1 cellular context compared by ENCODE assay signal in the genomic region with DNA sequence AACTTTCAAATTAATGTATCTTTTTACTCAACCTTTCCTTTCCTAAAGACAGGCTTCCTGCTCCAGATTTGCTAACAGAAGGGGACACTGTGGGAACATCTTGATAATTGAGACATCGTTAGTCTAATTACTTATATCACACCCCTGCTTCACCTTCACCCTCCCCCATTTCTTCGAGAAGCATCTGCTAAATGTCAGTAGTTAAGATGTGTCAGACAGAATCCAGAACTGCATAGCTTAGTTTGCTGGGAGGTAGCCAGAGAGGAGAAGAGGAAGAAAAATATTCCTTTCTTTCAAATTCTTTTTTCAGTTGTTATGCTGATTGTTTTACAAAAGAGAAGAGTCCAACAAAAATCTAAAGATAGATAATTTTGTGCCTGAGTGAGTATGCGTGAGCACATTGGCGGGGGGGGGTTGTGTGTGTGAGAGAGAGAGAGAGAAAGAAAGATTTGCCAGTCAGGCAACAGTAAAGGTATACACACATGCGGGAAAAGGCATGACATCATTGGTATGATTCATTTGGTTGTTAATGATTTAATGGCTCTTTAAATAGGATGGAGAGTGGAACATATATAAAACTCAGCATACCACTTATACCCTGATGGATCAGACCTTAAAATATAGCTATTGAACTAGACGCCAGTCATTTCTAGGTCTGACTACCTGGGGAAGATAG.
TF ChIP-seq lines count a peak whose summit lies in the region.

No MANE protein-coding gene starts in this region.

TF ChIP-seq in HEK293, 187 proteins besides CTCF, POLR2A, EP300 and RAD21 (continued from another document):
- TF ChIP-seq ZNF654 (tag by site-specific recombination; IDR thresholded peaks at IDR 0.05; ENCODE audit: low read depth) (0 out of 2 replicates have a peak, but pooled peaks have one; percentile 12), ZNF629 (tag by site-specific recombination; IDR thresholded peaks at IDR 0.05) (peak; percentile 63), ZNF521 (tag by site-specific recombination; IDR thresholded peaks at IDR 0.05) (no peak), ZBTB11 (tag by site-specific recombination; conservative IDR thresholded peaks at IDR 0.05; ENCODE audit: low read depth) (no peak), ZNF571 (tag by site-specific recombination; IDR thresholded peaks at IDR 0.05) (no peak), AEBP2 (tag by site-specific recombination; IDR thresholded peaks at IDR 0.05; ENCODE audit: borderline replicate concordance) (no peak), SP3 (tag by site-specific recombination; IDR thresholded peaks at IDR 0.05) (no peak), ZFP37 (tag by site-specific recombination; IDR thresholded peaks at IDR 0.05) (peak; percentile 58; the same call in 1 of the 2 replicates), ZBTB21 (tag by site-specific recombination; IDR thresholded peaks at IDR 0.05) (peak; percentile 32; the same call in 1 of the 2 replicates), ZNF10 (tag by site-specific recombination; IDR thresholded peaks at IDR 0.05) (no peak), SCRT2 (tag by site-specific recombination; IDR thresholded peaks at IDR 0.05) (no peak), ZNF621 (tag by site-specific recombination; IDR thresholded peaks at IDR 0.05) (no peak), ZNF26 (tag by site-specific recombination; IDR thresholded peaks at IDR 0.05) (no peak), TCF7L2 (IDR thresholded peaks at IDR 0.05; ENCODE audit: borderline replicate concordance, low read depth, low read length) (no peak), ZNF768 (tag by site-specific recombination; IDR thresholded peaks at IDR 0.05) (no peak), ZNF561 (tag by site-specific recombination; IDR thresholded peaks at IDR 0.05; ENCODE audit: borderline replicate concordance) (no peak), ZNF391 (tag by site-specific recombination; IDR thresholded peaks at IDR 0.05; ENCODE audit: borderline replicate concordance, low read depth) (no peak)
- TF ChIP-seq, protein P1, sequence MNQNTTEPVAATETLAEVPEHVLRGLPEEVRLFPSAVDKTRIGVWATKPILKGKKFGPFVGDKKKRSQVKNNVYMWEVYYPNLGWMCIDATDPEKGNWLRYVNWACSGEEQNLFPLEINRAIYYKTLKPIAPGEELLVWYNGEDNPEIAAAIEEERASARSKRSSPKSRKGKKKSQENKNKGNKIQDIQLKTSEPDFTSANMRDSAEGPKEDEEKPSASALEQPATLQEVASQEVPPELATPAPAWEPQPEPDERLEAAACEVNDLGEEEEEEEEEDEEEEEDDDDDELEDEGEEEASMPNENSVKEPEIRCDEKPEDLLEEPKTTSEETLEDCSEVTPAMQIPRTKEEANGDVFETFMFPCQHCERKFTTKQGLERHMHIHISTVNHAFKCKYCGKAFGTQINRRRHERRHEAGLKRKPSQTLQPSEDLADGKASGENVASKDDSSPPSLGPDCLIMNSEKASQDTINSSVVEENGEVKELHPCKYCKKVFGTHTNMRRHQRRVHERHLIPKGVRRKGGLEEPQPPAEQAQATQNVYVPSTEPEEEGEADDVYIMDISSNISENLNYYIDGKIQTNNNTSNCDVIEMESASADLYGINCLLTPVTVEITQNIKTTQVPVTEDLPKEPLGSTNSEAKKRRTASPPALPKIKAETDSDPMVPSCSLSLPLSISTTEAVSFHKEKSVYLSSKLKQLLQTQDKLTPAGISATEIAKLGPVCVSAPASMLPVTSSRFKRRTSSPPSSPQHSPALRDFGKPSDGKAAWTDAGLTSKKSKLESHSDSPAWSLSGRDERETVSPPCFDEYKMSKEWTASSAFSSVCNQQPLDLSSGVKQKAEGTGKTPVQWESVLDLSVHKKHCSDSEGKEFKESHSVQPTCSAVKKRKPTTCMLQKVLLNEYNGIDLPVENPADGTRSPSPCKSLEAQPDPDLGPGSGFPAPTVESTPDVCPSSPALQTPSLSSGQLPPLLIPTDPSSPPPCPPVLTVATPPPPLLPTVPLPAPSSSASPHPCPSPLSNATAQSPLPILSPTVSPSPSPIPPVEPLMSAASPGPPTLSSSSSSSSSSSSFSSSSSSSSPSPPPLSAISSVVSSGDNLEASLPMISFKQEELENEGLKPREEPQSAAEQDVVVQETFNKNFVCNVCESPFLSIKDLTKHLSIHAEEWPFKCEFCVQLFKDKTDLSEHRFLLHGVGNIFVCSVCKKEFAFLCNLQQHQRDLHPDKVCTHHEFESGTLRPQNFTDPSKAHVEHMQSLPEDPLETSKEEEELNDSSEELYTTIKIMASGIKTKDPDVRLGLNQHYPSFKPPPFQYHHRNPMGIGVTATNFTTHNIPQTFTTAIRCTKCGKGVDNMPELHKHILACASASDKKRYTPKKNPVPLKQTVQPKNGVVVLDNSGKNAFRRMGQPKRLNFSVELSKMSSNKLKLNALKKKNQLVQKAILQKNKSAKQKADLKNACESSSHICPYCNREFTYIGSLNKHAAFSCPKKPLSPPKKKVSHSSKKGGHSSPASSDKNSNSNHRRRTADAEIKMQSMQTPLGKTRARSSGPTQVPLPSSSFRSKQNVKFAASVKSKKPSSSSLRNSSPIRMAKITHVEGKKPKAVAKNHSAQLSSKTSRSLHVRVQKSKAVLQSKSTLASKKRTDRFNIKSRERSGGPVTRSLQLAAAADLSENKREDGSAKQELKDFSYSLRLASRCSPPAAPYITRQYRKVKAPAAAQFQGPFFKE (tag by site-specific recombination; IDR thresholded peaks at IDR 0.05; ENCODE audit: borderline replicate concordance), result no peak
- TF ChIP-seq, protein P2, sequence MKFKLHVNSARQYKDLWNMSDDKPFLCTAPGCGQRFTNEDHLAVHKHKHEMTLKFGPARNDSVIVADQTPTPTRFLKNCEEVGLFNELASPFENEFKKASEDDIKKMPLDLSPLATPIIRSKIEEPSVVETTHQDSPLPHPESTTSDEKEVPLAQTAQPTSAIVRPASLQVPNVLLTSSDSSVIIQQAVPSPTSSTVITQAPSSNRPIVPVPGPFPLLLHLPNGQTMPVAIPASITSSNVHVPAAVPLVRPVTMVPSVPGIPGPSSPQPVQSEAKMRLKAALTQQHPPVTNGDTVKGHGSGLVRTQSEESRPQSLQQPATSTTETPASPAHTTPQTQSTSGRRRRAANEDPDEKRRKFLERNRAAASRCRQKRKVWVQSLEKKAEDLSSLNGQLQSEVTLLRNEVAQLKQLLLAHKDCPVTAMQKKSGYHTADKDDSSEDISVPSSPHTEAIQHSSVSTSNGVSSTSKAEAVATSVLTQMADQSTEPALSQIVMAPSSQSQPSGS (tag by site-specific recombination; IDR thresholded peaks at IDR 0.05; ENCODE audit: low read depth), result peak; percentile 47; the same call in 1 of the 2 replicates
- TF ChIP-seq, protein P3, sequence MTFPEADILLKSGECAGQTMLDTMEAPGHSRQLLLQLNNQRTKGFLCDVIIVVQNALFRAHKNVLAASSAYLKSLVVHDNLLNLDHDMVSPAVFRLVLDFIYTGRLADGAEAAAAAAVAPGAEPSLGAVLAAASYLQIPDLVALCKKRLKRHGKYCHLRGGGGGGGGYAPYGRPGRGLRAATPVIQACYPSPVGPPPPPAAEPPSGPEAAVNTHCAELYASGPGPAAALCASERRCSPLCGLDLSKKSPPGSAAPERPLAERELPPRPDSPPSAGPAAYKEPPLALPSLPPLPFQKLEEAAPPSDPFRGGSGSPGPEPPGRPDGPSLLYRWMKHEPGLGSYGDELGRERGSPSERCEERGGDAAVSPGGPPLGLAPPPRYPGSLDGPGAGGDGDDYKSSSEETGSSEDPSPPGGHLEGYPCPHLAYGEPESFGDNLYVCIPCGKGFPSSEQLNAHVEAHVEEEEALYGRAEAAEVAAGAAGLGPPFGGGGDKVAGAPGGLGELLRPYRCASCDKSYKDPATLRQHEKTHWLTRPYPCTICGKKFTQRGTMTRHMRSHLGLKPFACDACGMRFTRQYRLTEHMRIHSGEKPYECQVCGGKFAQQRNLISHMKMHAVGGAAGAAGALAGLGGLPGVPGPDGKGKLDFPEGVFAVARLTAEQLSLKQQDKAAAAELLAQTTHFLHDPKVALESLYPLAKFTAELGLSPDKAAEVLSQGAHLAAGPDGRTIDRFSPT (tag by site-specific recombination; IDR thresholded peaks at IDR 0.05), result peak; percentile 85
- TF ChIP-seq, protein P4, sequence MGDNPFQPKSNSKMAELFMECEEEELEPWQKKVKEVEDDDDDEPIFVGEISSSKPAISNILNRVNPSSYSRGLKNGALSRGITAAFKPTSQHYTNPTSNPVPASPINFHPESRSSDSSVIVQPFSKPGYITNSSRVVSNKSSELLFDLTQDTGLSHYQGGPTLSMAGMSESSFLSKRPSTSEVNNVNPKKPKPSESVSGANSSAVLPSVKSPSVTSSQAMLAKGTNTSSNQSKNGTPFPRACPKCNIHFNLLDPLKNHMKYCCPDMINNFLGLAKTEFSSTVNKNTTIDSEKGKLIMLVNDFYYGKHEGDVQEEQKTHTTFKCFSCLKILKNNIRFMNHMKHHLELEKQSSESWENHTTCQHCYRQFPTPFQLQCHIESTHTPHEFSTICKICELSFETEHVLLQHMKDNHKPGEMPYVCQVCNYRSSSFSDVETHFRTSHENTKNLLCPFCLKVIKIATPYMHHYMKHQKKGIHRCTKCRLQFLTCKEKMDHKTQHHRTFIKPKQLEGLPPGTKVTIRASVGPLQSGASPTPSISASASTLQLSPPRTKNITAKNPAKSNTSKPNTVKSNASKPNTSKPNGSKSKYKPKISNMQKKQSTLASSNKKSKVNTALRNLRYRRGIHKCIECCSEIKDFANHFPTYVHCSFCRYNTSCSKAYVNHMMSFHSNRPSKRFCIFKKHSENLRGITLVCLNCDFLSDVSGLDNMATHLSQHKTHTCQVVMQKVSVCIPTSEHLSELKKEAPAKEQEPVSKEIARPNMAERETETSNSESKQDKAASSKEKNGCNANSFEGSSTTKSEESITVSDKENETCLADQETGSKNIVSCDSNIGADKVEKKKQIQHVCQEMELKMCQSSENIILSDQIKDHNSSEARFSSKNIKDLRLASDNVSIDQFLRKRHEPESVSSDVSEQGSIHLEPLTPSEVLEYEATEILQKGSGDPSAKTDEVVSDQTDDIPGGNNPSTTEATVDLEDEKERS (tag by site-specific recombination; IDR thresholded peaks at IDR 0.05), result no peak
